Comparison of ENCODE assay signal across 36 cellular contexts in the genomic region with DNA sequence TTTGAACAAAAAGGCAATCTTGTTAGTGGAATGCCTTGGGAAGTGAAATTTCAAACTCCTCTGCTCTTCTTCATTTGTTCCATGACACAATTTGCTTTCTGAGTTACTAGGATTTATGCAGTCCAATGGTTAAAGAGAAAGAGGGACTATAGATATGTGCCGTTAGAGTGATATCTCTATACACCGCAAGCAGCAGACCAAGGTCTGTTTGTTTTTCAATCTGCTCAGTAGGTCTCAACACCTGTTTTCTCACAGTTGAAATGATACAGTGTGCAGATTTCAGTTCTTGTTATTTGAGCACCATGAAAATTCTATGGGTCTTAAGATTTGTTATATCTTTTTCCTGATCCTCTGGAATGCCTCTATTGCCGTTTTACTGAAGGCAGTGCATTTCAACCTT.
"Had no signal": no experiment of that assay in that cellular context is flagged by ENCODE, and none has a peak within 500 bp of the region (broad histone marks: within the 10 kb centered on the region; RNA-seq: fewer than 3 reads in every experiment).

No MANE protein-coding gene starts in this region.

- H3K36me3 Mint-ChIP-seq: activated CD8-positive, alpha-beta memory T cell treated with anti-CD3 and anti-CD28 coated beads, Interleukin-2, amount 10 ng/mL, durations not matched to agents 7 days and 5 days; immature natural killer cell; type B pancreatic cell had no signal

- DNase-seq: activated B cell treated with CpG ODN at 0.5 μM for 24 hours; activated CD4-positive, alpha-beta T cell treated with anti-CD3 and anti-CD28 coated beads for 36 hours; activated CD8-positive, alpha-beta memory T cell treated with anti-CD3 and anti-CD28 coated beads, Interleukin-2, amount 10 ng/mL, durations not matched to agents 7 days and 5 days; activated CD8-positive, alpha-beta T cell treated with anti-CD3 and anti-CD28 coated beads, Interleukin-2, amount 10 ng/mL, durations not matched to agents 7 days and 5 days; activated effector memory CD4-positive, alpha-beta T cell treated with Interleukin-2 at 50 U/mL for 16 hours; activated naive CD4-positive, alpha-beta T cell treated with Interleukin-2 at 50 U/mL for 16 hours; activated T-cell treated with anti-CD3 and anti-CD28 coated beads for 4 hours; activated T-cell treated with anti-CD3 and anti-CD28 coated beads, Interleukin-2, amount 50 U/mL, for 72 hours; adrenal gland; brain microvascular endothelial cell; cortex of kidney; effector memory CD8-positive, alpha-beta T cell; erythroblast; head of caudate nucleus; hypothalamus; immature natural killer cell; kidney; left colon; mammary epithelial cell; naive B cell; occipital lobe; right lobe of liver; small intestine; stimulated activated CD4-positive, alpha-beta T cell treated with anti-CD3 and anti-CD28 coated beads, Interleukin-1b, Interleukin-23, amount 100 ng/mL, for 48 hours; stimulated activated CD4-positive, alpha-beta T cell treated with anti-CD3 and anti-CD28 coated beads, Interleukin-4, amount 100 ng/mL, for 4 hours; stimulated activated CD8-positive, alpha-beta memory T cell treated with anti-CD3 and anti-CD28 coated beads, Interleukin-4, amount 100 ng/mL, for 48 hours; stimulated activated naive CD8-positive, alpha-beta T cell treated with anti-CD3 and anti-CD28 coated beads, Interleukin-15, amount 100 ng/mL, for 72 hours; substantia nigra; T-helper 1 cell had no signal

- H3K4me1 ChIP-seq: adrenal gland, ascending aorta, gastroesophageal sphincter, right lobe of liver, uterus had no signal

- H3K27me3 Mint-ChIP-seq: activated CD4-positive, alpha-beta T cell treated with anti-CD3 and anti-CD28 coated beads for 36 hours; activated CD8-positive, alpha-beta memory T cell treated with anti-CD3 and anti-CD28 coated beads, Interleukin-2, amount 10 ng/mL, durations not matched to agents 7 days and 5 days; activated naive CD8-positive, alpha-beta T cell; stimulated activated memory B cell treated with anti-CD40 and anti-IgM and Interleukin-4, amounts not matched to agents 10 μg/mL and 1 μg/mL and 100 μg/mL, for 72 hours; stimulated activated naive CD8-positive, alpha-beta T cell treated with anti-CD3 and anti-CD28 coated beads, Interleukin-15, amount 100 ng/mL, for 72 hours; type B pancreatic cell had no signal

- H3K4me3 ChIP-seq: adrenal gland, ascending aorta, gastroesophageal sphincter, right lobe of liver, uterus had no signal

- H3K9me3 ChIP-seq: adrenal gland, ascending aorta, gastroesophageal sphincter, right lobe of liver, uterus had no signal

- H3K27ac ChIP-seq: adrenal gland, ascending aorta, brain microvascular endothelial cell, gastroesophageal sphincter, right lobe of liver had no signal

- H3K9me3 Mint-ChIP-seq: activated B cell treated with CpG ODN at 0.5 μM for 24 hours; activated T-cell treated with anti-CD3 and anti-CD28 coated beads, Interleukin-2, amount 50 U/mL, for 72 hours; effector memory CD8-positive, alpha-beta T cell; immature natural killer cell; naive B cell; stimulated activated memory B cell treated with anti-CD40 and anti-IgM and Interleukin-4, amounts not matched to agents 10 μg/mL and 1 μg/mL and 100 μg/mL, for 72 hours; stimulated activated naive CD8-positive, alpha-beta T cell treated with anti-CD3 and anti-CD28 coated beads, Interleukin-15, amount 100 ng/mL, for 72 hours; T-helper 2 cell treated with Interferon-gamma antibody and Interleukin-4, amounts not matched to agents 5 μg/mL and 100 μg/mL, for 36 hours; type B pancreatic cell had no signal

- H3K4me3 Mint-ChIP-seq: activated B cell treated with CpG ODN at 0.5 μM for 24 hours; activated CD4-positive, alpha-beta T cell treated with anti-CD3 and anti-CD28 coated beads for 36 hours; activated CD8-positive, alpha-beta memory T cell treated with anti-CD3 and anti-CD28 coated beads, Interleukin-2, amount 10 ng/mL, durations not matched to agents 7 days and 5 days; activated CD8-positive, alpha-beta T cell treated with anti-CD3 and anti-CD28 coated beads, Interleukin-2, amount 10 ng/mL, durations not matched to agents 7 days and 5 days; activated naive CD8-positive, alpha-beta T cell; activated T-cell treated with anti-CD3 and anti-CD28 coated beads, Interleukin-2, amount 50 U/mL, for 72 hours; effector memory CD8-positive, alpha-beta T cell; immature natural killer cell; naive B cell; stimulated activated memory B cell treated with anti-CD40 and anti-IgM and Interleukin-4, amounts not matched to agents 10 μg/mL and 1 μg/mL and 100 μg/mL, for 72 hours; stimulated activated naive CD8-positive, alpha-beta T cell treated with anti-CD3 and anti-CD28 coated beads, Interleukin-15, amount 100 ng/mL, for 72 hours; T-helper 2 cell treated with Interferon-gamma antibody and Interleukin-4, amounts not matched to agents 5 μg/mL and 100 μg/mL, for 36 hours; type B pancreatic cell had no signal

- H3K36me3 ChIP-seq: adrenal gland, ascending aorta, brain microvascular endothelial cell, gastroesophageal sphincter, right lobe of liver had no signal

- H3K27ac Mint-ChIP-seq: activated B cell treated with CpG ODN at 0.5 μM for 24 hours; activated CD4-positive, alpha-beta T cell treated with anti-CD3 and anti-CD28 coated beads for 36 hours; activated CD8-positive, alpha-beta memory T cell treated with anti-CD3 and anti-CD28 coated beads, Interleukin-2, amount 10 ng/mL, durations not matched to agents 7 days and 5 days; activated CD8-positive, alpha-beta T cell treated with anti-CD3 and anti-CD28 coated beads, Interleukin-2, amount 10 ng/mL, durations not matched to agents 7 days and 5 days; activated naive CD8-positive, alpha-beta T cell; activated T-cell treated with anti-CD3 and anti-CD28 coated beads, Interleukin-2, amount 50 U/mL, for 72 hours; effector memory CD8-positive, alpha-beta T cell; immature natural killer cell; naive B cell; stimulated activated memory B cell treated with anti-CD40 and anti-IgM and Interleukin-4, amounts not matched to agents 10 μg/mL and 1 μg/mL and 100 μg/mL, for 72 hours; stimulated activated naive CD8-positive, alpha-beta T cell treated with anti-CD3 and anti-CD28 coated beads, Interleukin-15, amount 100 ng/mL, for 72 hours; T-helper 2 cell treated with Interferon-gamma antibody and Interleukin-4, amounts not matched to agents 5 μg/mL and 100 μg/mL, for 36 hours; type B pancreatic cell had no signal

- ATAC-seq: activated CD4-positive, alpha-beta T cell treated with anti-CD3 and anti-CD28 coated beads for 36 hours; activated CD8-positive, alpha-beta memory T cell treated with anti-CD3 and anti-CD28 coated beads, Interleukin-2, amount 10 ng/mL, durations not matched to agents 7 days and 5 days; activated CD8-positive, alpha-beta T cell treated with anti-CD3 and anti-CD28 coated beads, Interleukin-2, amount 10 ng/mL, durations not matched to agents 7 days and 5 days; activated T-cell treated with anti-CD3 and anti-CD28 coated beads, Interleukin-2, amount 50 U/mL, for 72 hours; effector memory CD8-positive, alpha-beta T cell; left colon; right lobe of liver; stimulated activated memory B cell treated with anti-CD40 and anti-IgM and Interleukin-4, amounts not matched to agents 10 μg/mL and 1 μg/mL and 100 μg/mL, for 72 hours; stimulated activated naive CD8-positive, alpha-beta T cell treated with anti-CD3 and anti-CD28 coated beads, Interleukin-15, amount 100 ng/mL, for 72 hours had no signal

- H3K27me3 ChIP-seq: adrenal gland, ascending aorta, brain microvascular endothelial cell, gastroesophageal sphincter, right lobe of liver, uterus had no signal
